ENCODE assay signal across 1 cellular context in the genomic region with DNA sequence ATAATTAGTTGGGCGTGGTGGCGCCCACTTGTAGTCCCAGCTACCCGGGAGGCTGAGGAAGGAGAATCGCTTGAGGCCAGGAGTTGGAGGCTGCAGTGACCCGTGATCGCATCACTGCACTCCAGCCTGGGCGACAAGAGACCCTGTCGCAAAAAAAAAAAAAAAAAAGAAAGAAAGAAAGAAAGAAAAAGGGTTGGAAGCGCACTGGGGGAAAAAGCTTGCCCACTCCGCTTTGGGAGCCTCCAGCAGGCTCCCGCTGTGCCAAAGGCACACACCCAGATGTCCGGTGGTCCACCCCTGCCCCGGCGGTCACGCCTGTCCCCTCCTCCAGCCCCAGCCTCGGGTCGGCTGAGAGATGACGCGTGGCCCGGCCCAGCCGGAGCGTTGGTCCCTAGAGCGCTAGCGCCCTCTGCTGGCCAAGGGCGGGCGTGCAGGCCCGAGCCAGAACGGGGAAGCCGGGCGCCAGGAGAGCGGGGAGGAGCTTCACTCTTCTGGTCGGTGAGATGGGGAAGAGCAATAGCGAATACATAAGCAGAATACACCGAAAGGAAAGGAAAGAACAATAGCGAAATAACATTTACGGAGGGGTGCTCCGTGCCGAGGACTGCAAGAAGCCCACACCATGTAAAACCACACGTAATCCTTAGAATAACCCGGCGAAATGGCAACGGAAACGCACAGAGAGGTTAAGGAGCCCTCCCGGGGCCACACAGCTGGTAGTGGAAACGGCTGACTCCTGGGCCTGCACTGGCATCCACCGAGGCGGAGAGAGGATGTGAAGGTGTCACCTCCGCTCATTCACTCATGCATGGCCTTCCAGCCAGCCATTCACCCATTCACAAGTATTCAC.
A peak's percentile ranks its signal among the peaks of the same experiment; 100 is the strongest.
TF ChIP-seq lines count a peak whose summit lies in the region.

No MANE protein-coding gene starts in this region.

TF ChIP-seq in K562, 482 proteins besides CTCF, POLR2A, EP300 and RAD21 (continued from another document and continues in another):
- TF ChIP-seq, protein P1, sequence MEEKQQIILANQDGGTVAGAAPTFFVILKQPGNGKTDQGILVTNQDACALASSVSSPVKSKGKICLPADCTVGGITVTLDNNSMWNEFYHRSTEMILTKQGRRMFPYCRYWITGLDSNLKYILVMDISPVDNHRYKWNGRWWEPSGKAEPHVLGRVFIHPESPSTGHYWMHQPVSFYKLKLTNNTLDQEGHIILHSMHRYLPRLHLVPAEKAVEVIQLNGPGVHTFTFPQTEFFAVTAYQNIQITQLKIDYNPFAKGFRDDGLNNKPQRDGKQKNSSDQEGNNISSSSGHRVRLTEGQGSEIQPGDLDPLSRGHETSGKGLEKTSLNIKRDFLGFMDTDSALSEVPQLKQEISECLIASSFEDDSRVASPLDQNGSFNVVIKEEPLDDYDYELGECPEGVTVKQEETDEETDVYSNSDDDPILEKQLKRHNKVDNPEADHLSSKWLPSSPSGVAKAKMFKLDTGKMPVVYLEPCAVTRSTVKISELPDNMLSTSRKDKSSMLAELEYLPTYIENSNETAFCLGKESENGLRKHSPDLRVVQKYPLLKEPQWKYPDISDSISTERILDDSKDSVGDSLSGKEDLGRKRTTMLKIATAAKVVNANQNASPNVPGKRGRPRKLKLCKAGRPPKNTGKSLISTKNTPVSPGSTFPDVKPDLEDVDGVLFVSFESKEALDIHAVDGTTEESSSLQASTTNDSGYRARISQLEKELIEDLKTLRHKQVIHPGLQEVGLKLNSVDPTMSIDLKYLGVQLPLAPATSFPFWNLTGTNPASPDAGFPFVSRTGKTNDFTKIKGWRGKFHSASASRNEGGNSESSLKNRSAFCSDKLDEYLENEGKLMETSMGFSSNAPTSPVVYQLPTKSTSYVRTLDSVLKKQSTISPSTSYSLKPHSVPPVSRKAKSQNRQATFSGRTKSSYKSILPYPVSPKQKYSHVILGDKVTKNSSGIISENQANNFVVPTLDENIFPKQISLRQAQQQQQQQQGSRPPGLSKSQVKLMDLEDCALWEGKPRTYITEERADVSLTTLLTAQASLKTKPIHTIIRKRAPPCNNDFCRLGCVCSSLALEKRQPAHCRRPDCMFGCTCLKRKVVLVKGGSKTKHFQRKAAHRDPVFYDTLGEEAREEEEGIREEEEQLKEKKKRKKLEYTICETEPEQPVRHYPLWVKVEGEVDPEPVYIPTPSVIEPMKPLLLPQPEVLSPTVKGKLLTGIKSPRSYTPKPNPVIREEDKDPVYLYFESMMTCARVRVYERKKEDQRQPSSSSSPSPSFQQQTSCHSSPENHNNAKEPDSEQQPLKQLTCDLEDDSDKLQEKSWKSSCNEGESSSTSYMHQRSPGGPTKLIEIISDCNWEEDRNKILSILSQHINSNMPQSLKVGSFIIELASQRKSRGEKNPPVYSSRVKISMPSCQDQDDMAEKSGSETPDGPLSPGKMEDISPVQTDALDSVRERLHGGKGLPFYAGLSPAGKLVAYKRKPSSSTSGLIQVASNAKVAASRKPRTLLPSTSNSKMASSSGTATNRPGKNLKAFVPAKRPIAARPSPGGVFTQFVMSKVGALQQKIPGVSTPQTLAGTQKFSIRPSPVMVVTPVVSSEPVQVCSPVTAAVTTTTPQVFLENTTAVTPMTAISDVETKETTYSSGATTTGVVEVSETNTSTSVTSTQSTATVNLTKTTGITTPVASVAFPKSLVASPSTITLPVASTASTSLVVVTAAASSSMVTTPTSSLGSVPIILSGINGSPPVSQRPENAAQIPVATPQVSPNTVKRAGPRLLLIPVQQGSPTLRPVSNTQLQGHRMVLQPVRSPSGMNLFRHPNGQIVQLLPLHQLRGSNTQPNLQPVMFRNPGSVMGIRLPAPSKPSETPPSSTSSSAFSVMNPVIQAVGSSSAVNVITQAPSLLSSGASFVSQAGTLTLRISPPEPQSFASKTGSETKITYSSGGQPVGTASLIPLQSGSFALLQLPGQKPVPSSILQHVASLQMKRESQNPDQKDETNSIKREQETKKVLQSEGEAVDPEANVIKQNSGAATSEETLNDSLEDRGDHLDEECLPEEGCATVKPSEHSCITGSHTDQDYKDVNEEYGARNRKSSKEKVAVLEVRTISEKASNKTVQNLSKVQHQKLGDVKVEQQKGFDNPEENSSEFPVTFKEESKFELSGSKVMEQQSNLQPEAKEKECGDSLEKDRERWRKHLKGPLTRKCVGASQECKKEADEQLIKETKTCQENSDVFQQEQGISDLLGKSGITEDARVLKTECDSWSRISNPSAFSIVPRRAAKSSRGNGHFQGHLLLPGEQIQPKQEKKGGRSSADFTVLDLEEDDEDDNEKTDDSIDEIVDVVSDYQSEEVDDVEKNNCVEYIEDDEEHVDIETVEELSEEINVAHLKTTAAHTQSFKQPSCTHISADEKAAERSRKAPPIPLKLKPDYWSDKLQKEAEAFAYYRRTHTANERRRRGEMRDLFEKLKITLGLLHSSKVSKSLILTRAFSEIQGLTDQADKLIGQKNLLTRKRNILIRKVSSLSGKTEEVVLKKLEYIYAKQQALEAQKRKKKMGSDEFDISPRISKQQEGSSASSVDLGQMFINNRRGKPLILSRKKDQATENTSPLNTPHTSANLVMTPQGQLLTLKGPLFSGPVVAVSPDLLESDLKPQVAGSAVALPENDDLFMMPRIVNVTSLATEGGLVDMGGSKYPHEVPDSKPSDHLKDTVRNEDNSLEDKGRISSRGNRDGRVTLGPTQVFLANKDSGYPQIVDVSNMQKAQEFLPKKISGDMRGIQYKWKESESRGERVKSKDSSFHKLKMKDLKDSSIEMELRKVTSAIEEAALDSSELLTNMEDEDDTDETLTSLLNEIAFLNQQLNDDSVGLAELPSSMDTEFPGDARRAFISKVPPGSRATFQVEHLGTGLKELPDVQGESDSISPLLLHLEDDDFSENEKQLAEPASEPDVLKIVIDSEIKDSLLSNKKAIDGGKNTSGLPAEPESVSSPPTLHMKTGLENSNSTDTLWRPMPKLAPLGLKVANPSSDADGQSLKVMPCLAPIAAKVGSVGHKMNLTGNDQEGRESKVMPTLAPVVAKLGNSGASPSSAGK (IDR thresholded peaks at IDR 0.05), result peak; percentile 72
- TF ChIP-seq HNRNPUL1 (IDR thresholded peaks at IDR 0.05; ENCODE audit: low read length) (no peak), FOXP4 (CRISPR knock-in tag; IDR thresholded peaks at IDR 0.05; ENCODE audit: borderline replicate concordance) (0 out of 2 replicates have a peak, but pooled peaks have one; percentile 67), ADNP (tag; IDR thresholded peaks at IDR 0.05) (peak; percentile 44; the same call in 1 of the 2 replicates), GABPA (tag; conservative IDR thresholded peaks at IDR 0.05; ENCODE audit: low read depth) (no peak), AFF4 (CRISPR knock-in tag; IDR thresholded peaks at IDR 0.05) (no peak), MTA1 (IDR thresholded peaks at IDR 0.05; ENCODE audit: borderline replicate concordance) (peak; percentile 83; the same call in 1 of the 2 replicates), ZBTB7A (IDR thresholded peaks at IDR 0.05; ENCODE audit: borderline replicate concordance, control insufficient read depth, low read depth, low read length) (peak; percentile 96), ZNF79 (CRISPR knock-in tag; IDR thresholded peaks at IDR 0.05; ENCODE audit: low read depth) (no peak), ZNF311 (CRISPR knock-in tag; IDR thresholded peaks at IDR 0.05) (no peak), CBX1 (IDR thresholded peaks at IDR 0.05; ENCODE audit: low read depth) (peak; percentile 57; the same call in 1 of the 2 replicates), MAFF (IDR thresholded peaks at IDR 0.05; ENCODE audit: low read length) (no peak), BRD9 (IDR thresholded peaks at IDR 0.05; ENCODE audit: low read depth, partially characterized antibody) (peak; percentile 82), SP1 (CRISPR knock-in tag; IDR thresholded peaks at IDR 0.05) (peak; percentile 85), BCOR (IDR thresholded peaks at IDR 0.05) (peak; percentile 99), ZEB2 (IDR thresholded peaks at IDR 0.05) (0 out of 2 replicates have a peak, but pooled peaks have one; percentile 15), GATAD2A (IDR thresholded peaks at IDR 0.05) (0 out of 2 replicates have a peak, but pooled peaks have one; percentile 26), NBN (IDR thresholded peaks at IDR 0.05; ENCODE audit: low read depth) (0 out of 2 replicates have a peak, but pooled peaks have one; percentile 65), RAD51 (IDR thresholded peaks at IDR 0.05; ENCODE audit: borderline replicate concordance, low read depth) (0 out of 2 replicates have a peak, but pooled peaks have one; percentile 9), ELF1 (tag; IDR thresholded peaks at IDR 0.05) (no peak), ZFX (CRISPR knock-in tag; IDR thresholded peaks at IDR 0.05) (peak; percentile 61; the same call in 1 of the 2 replicates), CTCFL (IDR thresholded peaks at IDR 0.05; ENCODE audit: borderline replicate concordance, insufficient read depth, low read depth, low read length, poor library complexity, severe bottlenecking) (peak; percentile 39), NUFIP1 (IDR thresholded peaks at IDR 0.05; ENCODE audit: partially characterized antibody) (peak; percentile 42), KDM1A (IDR thresholded peaks at IDR 0.05) (peak; percentile 78 to 91), TOE1 (IDR thresholded peaks at IDR 0.05; ENCODE audit: borderline replicate concordance) (peak; percentile 66; the same call in 1 of the 2 replicates), TOE1 (CRISPR knock-in tag; IDR thresholded peaks at IDR 0.05; ENCODE audit: borderline replicate concordance, low read depth) (no peak), CREB1 (IDR thresholded peaks at IDR 0.05) (peak; percentile 82), CREB1 (CRISPR knock-in tag; IDR thresholded peaks at IDR 0.05) (peak; percentile 88), POU5F1 (IDR thresholded peaks at IDR 0.05; ENCODE audit: borderline replicate concordance, low read depth, low read length, partially characterized antibody) (no peak)
- TF ChIP-seq, protein P2, sequence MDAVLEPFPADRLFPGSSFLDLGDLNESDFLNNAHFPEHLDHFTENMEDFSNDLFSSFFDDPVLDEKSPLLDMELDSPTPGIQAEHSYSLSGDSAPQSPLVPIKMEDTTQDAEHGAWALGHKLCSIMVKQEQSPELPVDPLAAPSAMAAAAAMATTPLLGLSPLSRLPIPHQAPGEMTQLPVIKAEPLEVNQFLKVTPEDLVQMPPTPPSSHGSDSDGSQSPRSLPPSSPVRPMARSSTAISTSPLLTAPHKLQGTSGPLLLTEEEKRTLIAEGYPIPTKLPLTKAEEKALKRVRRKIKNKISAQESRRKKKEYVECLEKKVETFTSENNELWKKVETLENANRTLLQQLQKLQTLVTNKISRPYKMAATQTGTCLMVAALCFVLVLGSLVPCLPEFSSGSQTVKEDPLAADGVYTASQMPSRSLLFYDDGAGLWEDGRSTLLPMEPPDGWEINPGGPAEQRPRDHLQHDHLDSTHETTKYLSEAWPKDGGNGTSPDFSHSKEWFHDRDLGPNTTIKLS (IDR thresholded peaks at IDR 0.05; ENCODE audit: borderline replicate concordance, low read depth), result peak; percentile 74
- TF ChIP-seq, protein P3, sequence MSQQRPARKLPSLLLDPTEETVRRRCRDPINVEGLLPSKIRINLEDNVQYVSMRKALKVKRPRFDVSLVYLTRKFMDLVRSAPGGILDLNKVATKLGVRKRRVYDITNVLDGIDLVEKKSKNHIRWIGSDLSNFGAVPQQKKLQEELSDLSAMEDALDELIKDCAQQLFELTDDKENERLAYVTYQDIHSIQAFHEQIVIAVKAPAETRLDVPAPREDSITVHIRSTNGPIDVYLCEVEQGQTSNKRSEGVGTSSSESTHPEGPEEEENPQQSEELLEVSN (IDR thresholded peaks at IDR 0.05; ENCODE audit: borderline replicate concordance in 1 of 2, extremely low read depth in 1 of 2, insufficient read depth in 1 of 2, insufficient read length in 1 of 2, low read depth in 1 of 2, low read length in 1 of 2, poor library complexity in 1 of 2, severe bottlenecking in 1 of 2), result peak; percentile 53 to 55
